ENCODE assay signal across 1 cellular context in genomic region chr5:5039918-5040317, GRCh38.
TF ChIP-seq lines count a peak whose summit lies in the region.

No MANE protein-coding gene starts in this region.

TF ChIP-seq in GM12878, 131 proteins besides CTCF, POLR2A, EP300 and RAD21 (continued from another document):
- no peak for TF ChIP-seq REST (IDR thresholded peaks at IDR 0.05; ENCODE audit: low read depth, low read length)
- peak; percentile 42; the same call in 1 of the 2 replicates for TF ChIP-seq CREM (IDR thresholded peaks at IDR 0.05; ENCODE audit: low read depth)
- TF ChIP-seq SMAD1 (IDR thresholded peaks at IDR 0.05; ENCODE audit: low read depth, partially characterized antibody): no peak
- no peak for TF ChIP-seq IRF3 (IDR thresholded peaks at IDR 0.05)
- TF ChIP-seq NFIC (IDR thresholded peaks at IDR 0.05; ENCODE audit: low read depth, low read length): peak; percentile 75
- TF ChIP-seq CHD1 (IDR thresholded peaks at IDR 0.05; ENCODE audit: low read depth, low read length): no peak
- no peak for TF ChIP-seq HDGF (IDR thresholded peaks at IDR 0.05)
- TF ChIP-seq FOXM1 (IDR thresholded peaks at IDR 0.05; ENCODE audit: low read depth, low read length): peak; percentile 81
- TF ChIP-seq YY1 (IDR thresholded peaks at IDR 0.05; ENCODE audit: low read depth, low read length): no peak
- no peak for TF ChIP-seq HCFC1 (IDR thresholded peaks at IDR 0.05; ENCODE audit: low read length)
- TF ChIP-seq JUNB (IDR thresholded peaks at IDR 0.05): peak; percentile 80
- TF ChIP-seq MTA3 (IDR thresholded peaks at IDR 0.05; ENCODE audit: borderline replicate concordance, low read length): no peak
- TF ChIP-seq, protein P1, sequence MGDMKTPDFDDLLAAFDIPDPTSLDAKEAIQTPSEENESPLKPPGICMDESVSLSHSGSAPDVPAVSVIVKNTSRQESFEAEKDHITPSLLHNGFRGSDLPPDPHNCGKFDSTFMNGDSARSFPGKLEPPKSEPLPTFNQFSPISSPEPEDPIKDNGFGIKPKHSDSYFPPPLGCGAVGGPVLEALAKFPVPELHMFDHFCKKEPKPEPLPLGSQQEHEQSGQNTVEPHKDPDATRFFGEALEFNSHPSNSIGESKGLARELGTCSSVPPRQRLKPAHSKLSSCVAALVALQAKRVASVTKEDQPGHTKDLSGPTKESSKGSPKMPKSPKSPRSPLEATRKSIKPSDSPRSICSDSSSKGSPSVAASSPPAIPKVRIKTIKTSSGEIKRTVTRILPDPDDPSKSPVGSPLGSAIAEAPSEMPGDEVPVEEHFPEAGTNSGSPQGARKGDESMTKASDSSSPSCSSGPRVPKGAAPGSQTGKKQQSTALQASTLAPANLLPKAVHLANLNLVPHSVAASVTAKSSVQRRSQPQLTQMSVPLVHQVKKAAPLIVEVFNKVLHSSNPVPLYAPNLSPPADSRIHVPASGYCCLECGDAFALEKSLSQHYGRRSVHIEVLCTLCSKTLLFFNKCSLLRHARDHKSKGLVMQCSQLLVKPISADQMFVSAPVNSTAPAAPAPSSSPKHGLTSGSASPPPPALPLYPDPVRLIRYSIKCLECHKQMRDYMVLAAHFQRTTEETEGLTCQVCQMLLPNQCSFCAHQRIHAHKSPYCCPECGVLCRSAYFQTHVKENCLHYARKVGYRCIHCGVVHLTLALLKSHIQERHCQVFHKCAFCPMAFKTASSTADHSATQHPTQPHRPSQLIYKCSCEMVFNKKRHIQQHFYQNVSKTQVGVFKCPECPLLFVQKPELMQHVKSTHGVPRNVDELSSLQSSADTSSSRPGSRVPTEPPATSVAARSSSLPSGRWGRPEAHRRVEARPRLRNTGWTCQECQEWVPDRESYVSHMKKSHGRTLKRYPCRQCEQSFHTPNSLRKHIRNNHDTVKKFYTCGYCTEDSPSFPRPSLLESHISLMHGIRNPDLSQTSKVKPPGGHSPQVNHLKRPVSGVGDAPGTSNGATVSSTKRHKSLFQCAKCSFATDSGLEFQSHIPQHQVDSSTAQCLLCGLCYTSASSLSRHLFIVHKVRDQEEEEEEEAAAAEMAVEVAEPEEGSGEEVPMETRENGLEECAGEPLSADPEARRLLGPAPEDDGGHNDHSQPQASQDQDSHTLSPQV (IDR thresholded peaks at IDR 0.05): no peak
- no peak for TF ChIP-seq CHD2 (IDR thresholded peaks at IDR 0.05; ENCODE audit: borderline replicate concordance, low read depth, low read length)
- peak; percentile 71 for TF ChIP-seq EED (IDR thresholded peaks at IDR 0.05; ENCODE audit: low read depth)
- no peak for TF ChIP-seq HDAC6 (IDR thresholded peaks at IDR 0.05; ENCODE audit: unreplicated experiment)
- no peak for TF ChIP-seq NRF1 (conservative IDR thresholded peaks at IDR 0.05; ENCODE audit: low read depth, low read length)
- 0 out of 2 replicates have a peak, but pooled peaks have one; percentile 19 for TF ChIP-seq CBX5 (IDR thresholded peaks at IDR 0.05; ENCODE audit: low read depth)
- 0 out of 2 replicates have a peak, but pooled peaks have one; percentile 25 for TF ChIP-seq PML (IDR thresholded peaks at IDR 0.05; ENCODE audit: low read length)
- TF ChIP-seq HDAC2 (IDR thresholded peaks at IDR 0.05): no peak
- TF ChIP-seq TAF1 (IDR thresholded peaks at IDR 0.05; ENCODE audit: borderline replicate concordance, low read depth, low read length): no peak
- no peak for TF ChIP-seq CBFB (IDR thresholded peaks at IDR 0.05; ENCODE audit: low read depth)
- TF ChIP-seq SMC3 (IDR thresholded peaks at IDR 0.05; ENCODE audit: borderline replicate concordance, low read length): no peak
- TF ChIP-seq ZBED1 (IDR thresholded peaks at IDR 0.05; ENCODE audit: borderline replicate concordance): peak; percentile 64
- peak; percentile 48; the same call in 1 of the 2 replicates for TF ChIP-seq CREB1 (IDR thresholded peaks at IDR 0.05; ENCODE audit: low read depth)
- no peak for TF ChIP-seq RELA (IDR thresholded peaks at IDR 0.05; ENCODE audit: borderline replicate concordance, partially characterized antibody)
- no peak for TF ChIP-seq MXI1 (IDR thresholded peaks at IDR 0.05; ENCODE audit: low read depth, low read length)
- no peak for TF ChIP-seq WRNIP1 (IDR thresholded peaks at IDR 0.05; ENCODE audit: borderline replicate concordance, low read depth, low read length)
- TF ChIP-seq KLF5 (IDR thresholded peaks at IDR 0.05; ENCODE audit: partially characterized antibody): no peak
- TF ChIP-seq RFX5 (IDR thresholded peaks at IDR 0.05; ENCODE audit: low read depth, low read length): no peak
- TF ChIP-seq ZNF207 (IDR thresholded peaks at IDR 0.05; ENCODE audit: borderline replicate concordance): no peak
- TF ChIP-seq BCL3 (IDR thresholded peaks at IDR 0.05; ENCODE audit: borderline replicate concordance, insufficient read depth, low read depth, low read length, poor library complexity, severe bottlenecking): peak; percentile 94
- TF ChIP-seq IRF4 (IDR thresholded peaks at IDR 0.05; ENCODE audit: low read depth, low read length): peak; percentile 61; the same call in 1 of the 2 replicates
- TF ChIP-seq RUNX3 (IDR thresholded peaks at IDR 0.05; ENCODE audit: low read length): peak; percentile 89
